In the genomic region with DNA sequence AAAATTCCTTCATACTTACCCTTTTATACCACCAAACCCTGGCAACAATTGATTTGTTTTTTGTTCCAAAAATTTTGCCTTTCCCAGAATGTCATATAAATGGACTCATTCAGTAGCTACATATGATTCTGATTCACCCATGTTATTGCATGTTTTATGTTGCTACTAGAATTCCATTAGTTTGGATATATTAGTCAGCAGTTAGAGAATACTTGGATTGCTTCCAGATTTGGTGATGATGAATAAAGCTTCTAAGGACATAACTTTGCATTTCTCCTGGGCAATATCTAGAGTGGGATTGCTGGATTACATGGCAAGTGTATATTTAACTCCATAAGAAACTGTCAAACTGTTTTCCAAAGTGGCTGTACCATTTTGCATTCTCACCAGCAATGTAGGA, we compare ENCODE assay signal across 24 cellular contexts.
"Had no signal": no experiment of that assay in that cellular context is flagged by ENCODE, and none has a peak within 500 bp of the region (broad histone marks: within the 10 kb centered on the region; RNA-seq: fewer than 3 reads in every experiment).

No MANE protein-coding gene starts in this region.

- ATAC-seq: natural killer cell; right cardiac atrium; stimulated activated naive CD8-positive, alpha-beta T cell treated with anti-CD3 and anti-CD28 coated beads, Interleukin-15, Interleukin-2, amounts not matched to agents 100 U/mL and 50 U/mL, for 24 hours; T-helper 17 cell had no signal

- H3K9me3 ChIP-seq: colonic mucosa, esophagus squamous epithelium, left ventricle myocardium inferior, prostate gland, thyroid gland had no signal

- H3K4me2 ChIP-seq: hepatocyte had no signal

- H3K4me1 ChIP-seq: colonic mucosa, esophagus squamous epithelium, left ventricle myocardium inferior, prostate gland, thyroid gland had no signal

- H3K79me2 ChIP-seq: hepatocyte had no signal

- H3K4me3 ChIP-seq: colonic mucosa, dorsolateral prefrontal cortex, esophagus squamous epithelium, hepatocyte, left ventricle myocardium inferior, prostate gland, thyroid gland had no signal

- H3K27ac ChIP-seq: brain microvascular endothelial cell, colonic mucosa, dorsolateral prefrontal cortex, esophagus squamous epithelium, hepatocyte, left ventricle myocardium inferior, prostate gland, thyroid gland had no signal

- H2AFZ ChIP-seq: hepatocyte had no signal

- H3K36me3 ChIP-seq: brain microvascular endothelial cell, colonic mucosa, esophagus squamous epithelium, left ventricle myocardium inferior, prostate gland, thyroid gland had no signal

- H3K27me3 ChIP-seq: brain microvascular endothelial cell, colonic mucosa, dorsolateral prefrontal cortex, esophagus squamous epithelium, hepatocyte, thyroid gland had no signal

- DNase-seq: activated CD4-positive, alpha-beta memory T cell treated with anti-CD3 and anti-CD28 coated beads, Interleukin-2, amount 10 ng/mL, durations not matched to agents 7 days and 5 days; activated CD4-positive, alpha-beta T cell treated with anti-CD3 and anti-CD28 coated beads, Interleukin-2, amount 10 ng/mL, durations not matched to agents 24 days and 14 days; activated gamma-delta T cell; activated T-cell treated with anti-CD3 and anti-CD28 coated beads for 4 hours; anterior cingulate cortex; brain microvascular endothelial cell; colonic mucosa; dorsolateral prefrontal cortex; esophagus squamous epithelium; glutamatergic neuron; immature natural killer cell; kidney glomerular epithelial cell; left ventricle myocardium inferior; mammary epithelial cell; midbrain; natural killer cell; right cardiac atrium; stimulated activated CD4-positive, alpha-beta T cell treated with anti-CD3 and anti-CD28 coated beads, Interleukin-4, amount 100 ng/mL, for 4 hours; stimulated activated naive CD8-positive, alpha-beta T cell treated with anti-CD3 and anti-CD28 coated beads, Interleukin-15, Interleukin-2, amounts not matched to agents 100 U/mL and 50 U/mL, for 24 hours; SW 1271; T-helper 17 cell; thyroid gland had no signal
